36 cellular contexts compared by ENCODE assay signal in the genomic region with DNA sequence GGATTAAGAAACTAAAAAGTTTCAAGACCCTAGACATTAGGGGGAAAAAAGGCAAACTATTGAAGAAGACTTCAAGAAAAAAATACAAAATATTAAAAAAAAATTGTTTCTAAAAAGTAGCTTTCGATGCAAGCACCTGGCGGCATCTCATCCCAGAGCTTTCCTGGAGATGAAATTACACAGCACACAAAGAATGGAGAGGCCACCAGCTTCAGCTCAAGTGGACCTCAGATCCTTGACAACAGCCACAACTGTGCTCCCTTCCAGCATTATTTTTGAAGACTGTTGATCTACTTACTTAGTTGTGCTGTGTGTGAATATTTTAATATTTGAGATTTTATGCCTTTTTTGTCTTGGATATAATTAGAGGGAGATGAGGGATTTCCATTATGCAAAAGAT.
"Had no signal": no experiment of that assay in that cellular context is flagged by ENCODE, and none has a peak within 500 bp of the region (broad histone marks: within the 10 kb centered on the region; RNA-seq: fewer than 3 reads in every experiment).

No MANE protein-coding gene starts in this region.

- H3K36me3 ChIP-seq: adrenal gland, breast epithelium, MG63, Peyer's patch had no signal

- H3K27ac ChIP-seq: adrenal gland, body of pancreas, breast epithelium, Peyer's patch, VCaP had no signal

- DNase-seq: activated B cell treated with CpG ODN at 0.5 μM for 24 hours; activated CD4-positive, alpha-beta memory T cell treated with anti-CD3 and anti-CD28 coated beads for 36 hours; activated CD4-positive, alpha-beta T cell treated with anti-CD3 and anti-CD28 coated beads for 4 hours; activated CD4-positive, alpha-beta T cell treated with anti-CD3 and anti-CD28 coated beads, Interleukin-2, amount 50 U/mL, for 1 hour; activated CD4-positive, CD25-positive, alpha-beta regulatory T cell treated with anti-CD3 and anti-CD28 coated beads, Interleukin-2, amount 50 U/mL, for 72 hours; activated CD8-positive, alpha-beta memory T cell treated with anti-CD3 and anti-CD28 coated beads, Interleukin-2, amount 50 U/mL, for 4 hours; activated gamma-delta T cell treated with Interleukin-2 at 50 U/mL for 16 hours; activated naive CD4-positive, alpha-beta T cell treated with anti-CD3 and anti-CD28 coated beads for 36 hours; activated T-cell treated with anti-CD3 and anti-CD28 coated beads for 4 hours; activated T-cell treated with anti-CD3 and anti-CD28 coated beads, Interleukin-2, amount 50 U/mL, for 4 hours; adrenal gland; body of pancreas; caudate nucleus; cerebellar nuclear complex; Kasumi-1; KG1; MG63; NCI-H1048; NCI-H1105 treated with DMSO at 0.1 percent for 48 hours; NCI-H1436 treated with DMSO at 0.1 percent for 48 hours; NCI-H1694 treated with DMSO at 0.1 percent for 48 hours; NCI-H2081 treated with DMSO at 0.1 percent for 48 hours; NCI-H226; NCI-H446 treated with DMSO at 0.1 percent for 48 hours; NCI-H82; NK-92 treated with Interleukin-12 subunit alpha and Interleukin-12 subunit beta, amount 100 ng/mL, for 24 hours; PC-3; Peyer's patch; Right ventricle myocardium superior; SW 1271; T-helper 1 cell; T-helper 2 cell; T-helper 9 cell had no signal

- H3K27me3 ChIP-seq: adrenal gland, body of pancreas, breast epithelium, MG63, Peyer's patch had no signal

- ATAC-seq: activated naive CD4-positive, alpha-beta T cell treated with anti-CD3 and anti-CD28 coated beads, Interleukin-2, amount 50 U/mL, for 72 hours; activated T-cell treated with anti-CD3 and anti-CD28 coated beads, Interleukin-2, amount 50 U/mL, for 4 hours; body of pancreas; PC-3 had no signal

- H3K9me3 ChIP-seq: adrenal gland, body of pancreas, MG63 had no signal

- H3K4me3 ChIP-seq: adrenal gland, body of pancreas, breast epithelium, MG63, Peyer's patch had no signal

- H3K4me1 ChIP-seq: adrenal gland, body of pancreas, breast epithelium, Peyer's patch had no signal
